Comparison of ENCODE assay signal across 8 cellular contexts in genomic region chr6:168035661-168036616, GRCh38. TPM values are rescaled to one million over a fixed set of nuclear protein-coding genes. Genes with fewer than 3 reads are reported as not detected.
DNase-seq lines count a peak whose midpoint lies in the region; ATAC-seq, FAIRE-seq and TF ChIP-seq lines count a peak whose summit lies in the region.

No MANE protein-coding gene starts in this region.

- no peak overlapping the region for H4K5ac ChIP-seq in H1 (ENCODE audit: insufficient read length, low read depth, low read length)

- TF ChIP-seq EP300 in H1 (IDR thresholded peaks at IDR 0.05; ENCODE audit: borderline replicate concordance in 1 of 2, low read depth in 2 of 2, low read length in 2 of 2) = no peak

- H2BK15ac ChIP-seq in H1 (ENCODE audit: low read length) = no peak overlapping the region

- CTCF ChIA-PET in PC-3 (lab: Charles Lee) = no interaction called here
- CTCF ChIA-PET in H1 (lab: Charles Lee; ENCODE audit: partially characterized antibody) = no interaction called here

- H3K4me3 ChIP-seq in GM23248 (peak overlapping the region; percentile 66), PC-3 (ENCODE audit: low read length) (peak overlapping the region; percentile 68), H1 (ENCODE audit: extremely low read depth in 1 of 4, insufficient read depth in 2 of 4, low read depth in 3 of 4, low read length in 4 of 4) (peak overlapping the region in 2 of 4 experiments; percentile 10 to 40; a peak in 3 of 8 replicates)

- no peak for TF ChIP-seq POLR2A in H1 (IDR thresholded peaks at IDR 0.05; ENCODE audit: control extremely low read depth in 1 of 2, low read depth in 2 of 2, low read length in 2 of 2)

- no peak overlapping the region for H2BK20ac ChIP-seq in H1 (ENCODE audit: low read length)

- no peak overlapping the region for H4K91ac ChIP-seq in H1 (replicated peaks; ENCODE audit: insufficient read length, low read length)

- in situ Hi-C loops in GM23248 (cut with MboI) = no loop called here

- H3K9me2 ChIP-seq in GM23248 (ENCODE audit: insufficient read depth) (no peaks in the 10 kb centered on the region), PC-3 (replicated peaks; ENCODE audit: low read length) (no peaks in the 10 kb centered on the region)

- no peak overlapping the region for H3K4ac ChIP-seq in H1 (replicated peaks; ENCODE audit: insufficient read length, low read depth, low read length)

- no peak overlapping the region; the same call in 1 of the 2 replicates for H3K18ac ChIP-seq in H1 (ENCODE audit: extremely low read depth, low read length)

- TF ChIP-seq RAD21 in H1 (IDR thresholded peaks at IDR 0.05 in 1 of 2, conservative IDR thresholded peaks at IDR 0.05 in 1 of 2; ENCODE audit: low read depth in 2 of 2, low read length in 2 of 2) = no peak

- peaks cover 24% of the 10 kb centered on the region for H3K4me1 ChIP-seq in GM23248 (ENCODE audit: insufficient read depth)
- peaks cover 11% of the 10 kb centered on the region; the same call in 1 of the 2 replicates for H3K4me1 ChIP-seq in PC-3 (ENCODE audit: insufficient read depth, low read length)
- peaks cover 0 to 8% (median 2%) of the 10 kb centered on the region in 4 experiments; a peak in 3 of 7 replicates for H3K4me1 ChIP-seq in H1 (replicated peaks in 1 of 4; ENCODE audit: control insufficient read depth in 3 of 4, insufficient read depth in 4 of 4, low read length in 3 of 4)

- H3K9ac ChIP-seq in GM23248 (peak overlapping the region; percentile 54), PC-3 (ENCODE audit: low read length) (peak overlapping the region; percentile 49), H1 (replicated peaks in 1 of 4; ENCODE audit: extremely low read depth in 1 of 4, low read depth in 3 of 4, low read length in 3 of 4) (no peak overlapping the region)

- H3K79me2 ChIP-seq in GM23248 (ENCODE audit: insufficient read depth) (no peaks in the 10 kb centered on the region), PC-3 (ENCODE audit: low read length) (no peaks in the 10 kb centered on the region), H1 (ENCODE audit: control insufficient read depth in 1 of 2, insufficient read depth in 2 of 2, low read length in 2 of 2) (no peaks in the 10 kb centered on the region)

- H4K20me1 ChIP-seq in GM23248 (ENCODE audit: insufficient read depth) (no peaks in the 10 kb centered on the region), PC-3 (ENCODE audit: low read length) (no peaks in the 10 kb centered on the region), H1 (replicated peaks in 1 of 2; ENCODE audit: control insufficient read depth in 1 of 2, insufficient read depth in 2 of 2, low read length in 2 of 2) (no peaks in the 10 kb centered on the region)

- DNase-seq in GM23248 (peak; percentile 64), PC-3 (peak; percentile 30), H1 (ENCODE audit: low read depth in 1 of 2, low spot score in 2 of 2) (no peak), myocyte (ENCODE audit: low read depth) (peak; percentile 59), GM19240 (ENCODE audit: insufficient read length, low spot score) (no peak), GDM1 (lab: John Stamatoyannopoulos, UW) (no peak)
- no peak for DNase-seq in effector CD4-positive, alpha-beta T cell

- H3K79me1 ChIP-seq in H1 (ENCODE audit: low read depth, low read length) = no peaks in the 10 kb centered on the region

- no peak overlapping the region for H3K23ac ChIP-seq in H1 (ENCODE audit: insufficient read length)

- H3K27me3 ChIP-seq in GM23248 (replicated peaks; ENCODE audit: insufficient read depth) = no peaks in the 10 kb centered on the region
- no peaks in the 10 kb centered on the region for H3K27me3 ChIP-seq in PC-3 (ENCODE audit: low read length)
- H3K27me3 ChIP-seq in H1 (replicated peaks in 1 of 4; ENCODE audit: control insufficient read depth in 3 of 4, extremely low read depth in 1 of 4, insufficient read depth in 3 of 4, low read length in 3 of 4) = no peaks in the 10 kb centered on the region; a peak in 1 of 7 replicates

- FAIRE-seq in H1 (lab: Jason Lieb, UNC) = no peak

- ATAC-seq in PC-3 (peak; percentile 66), GM18511 (IDR thresholded peaks at IDR 0.05; ENCODE audit: unreplicated experiment) (no peak)

- H2AFZ ChIP-seq in GM23248 (peak overlapping the region; percentile 75), PC-3 (ENCODE audit: low read length) (peak overlapping the region; percentile 68), H1 (ENCODE audit: low read length) (peak overlapping the region; percentile 91; the same call in 1 of the 2 replicates)

- no peaks in the 10 kb centered on the region for H3K9me3 ChIP-seq in GM23248 (ENCODE audit: low read depth)
- 0 out of 2 replicates have a peak, but pooled peaks cover 7% of the 10 kb centered on the region for H3K9me3 ChIP-seq in PC-3 (ENCODE audit: low read length)
- H3K9me3 ChIP-seq in H1 (ENCODE audit: insufficient read depth in 2 of 2, low read depth in 1 of 2, low read length in 1 of 2) = peaks cover 26% of the 10 kb centered on the region in 2 experiments

- no peaks in the 10 kb centered on the region for H3K23me2 ChIP-seq in H1 (ENCODE audit: low read depth, low read length)

- H3K56ac ChIP-seq in H1 (replicated peaks; ENCODE audit: insufficient read length, low read depth, low read length) = no peak overlapping the region

- H3K36me3 ChIP-seq in GM23248 (ENCODE audit: low read depth) (no peaks in the 10 kb centered on the region), PC-3 (ENCODE audit: low read depth, low read length) (no peaks in the 10 kb centered on the region), H1 (ENCODE audit: control insufficient read depth in 2 of 4, insufficient read depth in 4 of 4, low read length in 3 of 4) (peaks cover 0 to 2% (median 0%) of the 10 kb centered on the region in 4 experiments; a peak in 2 of 8 replicates)

- TF ChIP-seq CTCF in PC-3 (conservative IDR thresholded peaks at IDR 0.05; ENCODE audit: low read depth, low read length) (no peak), H1 (IDR thresholded peaks at IDR 0.05; ENCODE audit: control extremely low read depth in 1 of 3, insufficient read depth in 1 of 3, low read depth in 1 of 3, low read length in 3 of 3) (no peak)

- H3K4me2 ChIP-seq in GM23248 (ENCODE audit: unreplicated experiment) (peak overlapping the region; percentile 81), PC-3 (ENCODE audit: low read length) (peak overlapping the region; percentile 93), H1 (ENCODE audit: insufficient read depth in 1 of 2, low read depth in 2 of 2, low read length in 2 of 2) (peak overlapping the region; percentile 35 to 66; a peak in 3 of 4 replicates)

- H2BK12ac ChIP-seq in H1 (ENCODE audit: low read depth, low read length) = peak overlapping the region; percentile 62; the same call in 1 of the 2 replicates

- BruUV-seq in PC-3 (replicated peaks; lab: Mats Ljungman, UMichigan) = no TSS peak

- WGBS in GM23248 (ENCODE audit: low coverage in 1 of 2, low lambda C conversion rate in 2 of 2, missing lambda C conversion rate in 2 of 2), 2 experiments = 32 to 33% methylated on average over 28 to 29 of the region's 29 CpGs
- WGBS in H1 (ENCODE audit: extremely low coverage in 1 of 2, insufficient coverage in 1 of 2, insufficient read length in 1 of 2, insufficient replicate concordance in 2 of 2, low coverage in 1 of 2, low lambda C conversion rate in 2 of 2, missing lambda C conversion rate in 1 of 2), 2 experiments = 77% methylated on average over 29 of the region's 29 CpGs; no CpG with 5 or more reads in 1 of the 2 experiments

- H3F3A ChIP-seq in GM23248 (ENCODE audit: insufficient read depth) (peaks cover 39% of the 10 kb centered on the region), PC-3 (ENCODE audit: low read length, unreplicated experiment) (no peaks in the 10 kb centered on the region)

- H3K27ac ChIP-seq in GM23248 (no peak overlapping the region), PC-3 (ENCODE audit: low read length) (peak overlapping the region; percentile 50), H1 (ENCODE audit: low read depth, low read length) (no peak overlapping the region)

- no peak overlapping the region for H3K14ac ChIP-seq in H1 (ENCODE audit: insufficient read length)

- no peak overlapping the region; the same call in 1 of the 2 replicates for H2AK5ac ChIP-seq in H1 (ENCODE audit: low read depth, low read length)

- POLR2A ChIA-PET in PC-3 (lab: Charles Lee; ENCODE audit: unreplicated experiment) (no interaction called here), H1 (lab: Charles Lee; ENCODE audit: partially characterized antibody) (no interaction called here)

- H4K8ac ChIP-seq in H1 (ENCODE audit: extremely low read depth, insufficient read depth, low read length) = peak overlapping the region; percentile 11

- H2BK5ac ChIP-seq in H1 (ENCODE audit: low read depth, low read length) = 0 out of 2 replicates have a peak overlapping the region, but pooled peaks have one; percentile 35

- intact Hi-C loops in PC-3 (cut with micrococcal nuclease) = loop anchor here (5.0 kb wide), 1 partner anchor 84 kb away; no protein-coding TSS in a partner anchor

- H2BK120ac ChIP-seq in H1 (replicated peaks; ENCODE audit: low read depth, low read length) = no peak overlapping the region

RNA-seq across cellular contexts. Expression of gene KIF25, which starts 38.5 kb away (rescaled TPM):
- total RNA-seq in GM23248 (2014; rRNA removed; shearing (Covaris generic)) = not detected in 2 replicates
- polyA plus RNA-seq in GM23248 (2016; fragmentation: Nextera tagmentation; extraction: Ambion mirVana) (not detected in 2 replicates), H1 (2011; rRNA removed) (1.5 and 2.5 TPM in 2 replicates)
- total RNA-seq in PC-3 (2014; rRNA removed) (not detected in 2 replicates), myocyte (0.16 TPM in 1 of 2 replicates, not detected in the other)
- total RNA-seq in H1 (2021; fragmentation: NEBNext Ultra II Directional; extraction: Animal tissue kit (Norgen Biotek cat#: 25700)) = 2.0 and 2.3 TPM in 2 replicates
- 2.2 TPM for polyA plus RNA-seq in H1 (2011; cell fraction: cytosol; rRNA removed)
- polyA plus RNA-seq in H1 (2011; cell fraction: nucleus; rRNA removed) = 4.5 TPM
- polyA plus RNA-seq in H1 (2012, experiment 1 of 2) = 1.4 to 3.0 TPM (median 1.6 TPM) in 4 replicates
- 0.39 TPM for polyA plus RNA-seq in H1 (2012, experiment 2 of 2)
- 0.91 TPM for polyA plus RNA-seq in H1 (2013, experiment 1 of 2)
- 1.2 TPM for polyA plus RNA-seq in H1 (2013, experiment 2 of 2)
- 0.60 and 2.0 TPM in 2 replicates for polyA minus RNA-seq in H1 (2011; rRNA and poly(A)+ RNA removed)
- polyA minus RNA-seq in H1 (2011; cell fraction: cytosol; rRNA and poly(A)+ RNA removed) = 1.0 TPM
- polyA minus RNA-seq in H1 (2011; cell fraction: nucleus; rRNA and poly(A)+ RNA removed) = 1.1 TPM
- not detected for polyA plus RNA-seq in myocyte (2012)

RNA-seq across cellular contexts. Expression of gene FRMD1, which starts 43.1 kb away (rescaled TPM):
- not detected in 2 replicates for total RNA-seq in GM23248 (2014; rRNA removed; shearing (Covaris generic))
- polyA plus RNA-seq in GM23248 (2016; fragmentation: Nextera tagmentation; extraction: Ambion mirVana) (not detected in 2 replicates), H1 (2011; rRNA removed) (0.36 and 0.69 TPM in 2 replicates)
- total RNA-seq in PC-3 (2014; rRNA removed) (not detected in 2 replicates), myocyte (not detected in 2 replicates)
- not detected in 2 replicates for total RNA-seq in H1 (2021; fragmentation: NEBNext Ultra II Directional; extraction: Animal tissue kit (Norgen Biotek cat#: 25700))
- polyA plus RNA-seq in H1 (2011; cell fraction: cytosol; rRNA removed) = 0.34 TPM
- polyA plus RNA-seq in H1 (2011; cell fraction: nucleus; rRNA removed) = 1.5 TPM
- polyA plus RNA-seq in H1 (2012, experiment 1 of 2) = 0.21 to 0.45 TPM (median 0.37 TPM) in 4 replicates
- polyA plus RNA-seq in H1 (2012, experiment 2 of 2) = 0.13 TPM
- 0.06 TPM for polyA plus RNA-seq in H1 (2013, experiment 1 of 2)
- polyA plus RNA-seq in H1 (2013, experiment 2 of 2) = 0.07 TPM
- 0.22 and 0.24 TPM in 2 replicates for polyA minus RNA-seq in H1 (2011; rRNA and poly(A)+ RNA removed)
- polyA minus RNA-seq in H1 (2011; cell fraction: cytosol; rRNA and poly(A)+ RNA removed) = not detected
- 0.50 TPM for polyA minus RNA-seq in H1 (2011; cell fraction: nucleus; rRNA and poly(A)+ RNA removed)
- 0.18 TPM for polyA plus RNA-seq in myocyte (2012)

Comparison
In these comparisons a context has a peak if more than half of its experiments do, and no peak if none do; other contexts are left out.
1. DNase-seq: peak in GM23248 (single experiment), PC-3 (single experiment) and myocyte (single experiment); none in H1 (0 of 2), GM19240 (single experiment), GDM1 (single experiment) and effector CD4-positive, alpha-beta T cell (single experiment).
2. H3K9ac ChIP-seq: peak in GM23248 (single experiment) and PC-3 (single experiment); none in H1 (0 of 4).
3. Peak in every context shown above with its lines, with median percentiles within 50 percentile points of each other: H2AFZ ChIP-seq and H3K4me2 ChIP-seq.